ENCODE assay signal across 8 cellular contexts in genomic region chr1:166479052-166479631, GRCh38.
DNase-seq lines count a peak whose midpoint lies in the region; ATAC-seq and TF ChIP-seq lines count a peak whose summit lies in the region.

No MANE protein-coding gene starts in this region.

- H3K9me3 ChIP-seq in SJCRH30 (replicated peaks) (no peaks in the 10 kb centered on the region), adrenal gland (replicated peaks in 1 of 3) (no peaks in the 10 kb centered on the region)

- no peak overlapping the region for H3K27ac ChIP-seq in HL-60 (replicated peaks)
- no peak overlapping the region for H3K27ac ChIP-seq in SJCRH30
- no peak overlapping the region for H3K27ac ChIP-seq in adrenal gland

- no peaks in the 10 kb centered on the region for H3K4me1 ChIP-seq in SJCRH30
- H3K4me1 ChIP-seq in adrenal gland (replicated peaks in 1 of 2), result no peaks in the 10 kb centered on the region

- peak; percentile 29 for DNase-seq in AG10803 (ENCODE audit: low read depth)
- peak; percentile 16 to 34 for DNase-seq in HL-60 (ENCODE audit: low read depth in 1 of 2, low spot score in 1 of 2)
- peak; percentile 10 to 63 for DNase-seq in SJCRH30
- DNase-seq in adrenal gland, result peak; percentile 38 to 78 (median 45)
- peak; percentile 43 for DNase-seq in iPS-NIHi7 (ENCODE audit: extremely low spot score)
- peak; percentile 65 for DNase-seq in stimulated activated CD4-positive, alpha-beta T cell treated with anti-CD3 and anti-CD28 coated beads, Interleukin-15, amount 100 ng/mL, for 24 hours

- peak; percentile 80 for TF ChIP-seq CTCF in AG10803 (conservative IDR thresholded peaks at IDR 0.05; ENCODE audit: low read length)
- TF ChIP-seq CTCF in HL-60 (IDR thresholded peaks at IDR 0.05; ENCODE audit: insufficient read depth, low read length), result peak; percentile 54
- peak; percentile 60 to 86 (median 67) for TF ChIP-seq CTCF in adrenal gland (IDR thresholded peaks at IDR 0.05)

- WGBS in adrenal gland, 4 donors, result 45 to 48% (median 46%) methylated on average over 2 of the region's 2 CpGs

- no peak overlapping the region for H3K4me3 ChIP-seq in AG10803 (ENCODE audit: low read length)
- no peak overlapping the region for H3K4me3 ChIP-seq in HL-60 (replicated peaks; ENCODE audit: insufficient read depth, low read length)
- H3K4me3 ChIP-seq in SJCRH30, result no peak overlapping the region
- no peak overlapping the region for H3K4me3 ChIP-seq in adrenal gland

- TF ChIP-seq POLR2A in adrenal gland (IDR thresholded peaks at IDR 0.05), result no peak

- H3K27me3 ChIP-seq in HL-60 (ENCODE audit: insufficient read depth, poor library complexity, severe bottlenecking) (peaks cover 7% of the 10 kb centered on the region), SJCRH30 (no peaks in the 10 kb centered on the region), adrenal gland (no peaks in the 10 kb centered on the region)

- ATAC-seq in GM18499 (IDR thresholded peaks at IDR 0.05; ENCODE audit: insufficient read depth, unreplicated experiment) (peak; percentile 83), GM21576 (IDR thresholded peaks at IDR 0.05; ENCODE audit: unreplicated experiment) (no peak)

- no peaks in the 10 kb centered on the region for H3K36me3 ChIP-seq in SJCRH30
- H3K36me3 ChIP-seq in adrenal gland (replicated peaks in 1 of 2), result no peaks in the 10 kb centered on the region

- intact Hi-C loops in adrenal gland (cut with DNase I), result loop anchor here in 1 of 2 donors (5.0 kb wide), 1 partner anchor 552 kb away; no protein-coding TSS in a partner anchor
